ENCODE assay signal across 13 cellular contexts in genomic region chr22:35728639-35729308, GRCh38.
A peak's percentile ranks its signal among the peaks of the same experiment; 100 is the strongest.
DNase-seq lines count a peak whose midpoint lies in the region; TF ChIP-seq lines count a peak whose summit lies in the region.
"Had no signal": no experiment of that assay in that cellular context is flagged by ENCODE, and none has a peak within 500 bp of the region (broad histone marks: within the 10 kb centered on the region; RNA-seq: fewer than 3 reads in every experiment).

No MANE protein-coding gene starts in this region.

- TF ChIP-seq CTCF in epithelial cell of esophagus (IDR thresholded peaks at IDR 0.05; ENCODE audit: insufficient read depth, low read depth, low read length, missing control alignments) = no peak

- DNase-seq in COLO668 (lab: John Stamatoyannopoulos, UW; ENCODE audit: unreplicated experiment) (peak; percentile 93), NAMALWA (ENCODE audit: low spot score) (peak; percentile 71), NCI-H524 (lab: John Stamatoyannopoulos, UW) (peak; percentile 46 to 85), epithelial cell of esophagus (ENCODE audit: low read depth) (peak; percentile 48), NCI-H446 (lab: John Stamatoyannopoulos, UW) (no peak), NOMO-1 (lab: John Stamatoyannopoulos, UW; ENCODE audit: unreplicated experiment in 2 of 2) (no peak)
- no peak for DNase-seq in stimulated activated naive CD4-positive, alpha-beta T cell treated with Interleukin-2 at 50 U/mL for 16 hours (lab: John Stamatoyannopoulos, UW)
- no peak for DNase-seq in NK-92 treated with Interleukin-12 subunit alpha and Interleukin-12 subunit beta, amount 100 ng/mL, for 24 hours (lab: John Stamatoyannopoulos, UW)
- DNase-seq: activated naive CD8-positive, alpha-beta T cell treated with anti-CD3 and anti-CD28 coated beads for 36 hours; central memory CD4-positive, alpha-beta T cell; left cardiac atrium; T-cell; tibial artery had no signal

- no peak overlapping the region for H3K4me3 ChIP-seq in epithelial cell of esophagus (ENCODE audit: low read length)
- H3K4me3 ChIP-seq: tibial artery had no signal

Comparison
In these comparisons a context has a peak if more than half of its experiments do, and no peak if none do; other contexts are left out.
1. DNase-seq: peak in COLO668 (single experiment), NAMALWA (single experiment), NCI-H524 (2 of 2) and epithelial cell of esophagus (single experiment); none in NCI-H446 (0 of 2), stimulated activated naive CD4-positive, alpha-beta T cell treated with Interleukin-2 at 50 U/mL for 16 hours (single experiment), NOMO-1 (0 of 2) and NK-92 treated with Interleukin-12 subunit alpha and Interleukin-12 subunit beta, amount 100 ng/mL, for 24 hours (single experiment).